10 cellular contexts compared by ENCODE assay signal in genomic region chr6:39451831-39452230, GRCh38.
DNase-seq lines count a peak whose midpoint lies in the region; ATAC-seq, FAIRE-seq and TF ChIP-seq lines count a peak whose summit lies in the region.
"Had no signal": no experiment of that assay in that cellular context is flagged by ENCODE, and none has a peak within 500 bp of the region (broad histone marks: within the 10 kb centered on the region; RNA-seq: fewer than 3 reads in every experiment).

No MANE protein-coding gene starts in this region.

- H3K27me3 ChIP-seq in H9 (ENCODE audit: insufficient read depth, low read length) = no peaks in the 10 kb centered on the region
- no peaks in the 10 kb centered on the region for H3K27me3 ChIP-seq in liver (ENCODE audit: control insufficient read depth in 4 of 4, insufficient read depth in 4 of 4, low read length in 3 of 4)
- no peaks in the 10 kb centered on the region for H3K27me3 ChIP-seq in pancreas
- no peaks in the 10 kb centered on the region for H3K27me3 ChIP-seq in effector memory CD4-positive, alpha-beta T cell (replicated peaks; ENCODE audit: control insufficient read depth, insufficient read depth, low read length, poor library complexity, severe bottlenecking)

- CTCF ChIA-PET in RWPE1 (lab: Yijun Ruan, JAX) = interaction anchor here (0.6 to 0.7 kb wide), 4 partner anchors 26 to 1452 kb away, joined by 3 to 5 read pairs (median 4); no protein-coding TSS in a partner anchor

- H3K4me3 Mint-ChIP-seq in H9 = no peak overlapping the region

- no peak overlapping the region for H2BK120ac ChIP-seq in H9 (ENCODE audit: low read depth, low read length, poor library complexity, severe bottlenecking)

- intact Hi-C loops in pancreas (cut with DNase I) = no loop called here

- no peaks in the 10 kb centered on the region for H4K20me1 ChIP-seq in H9 (ENCODE audit: control insufficient read depth, insufficient read depth, insufficient read length)

- H3K4me1 ChIP-seq in H9 (ENCODE audit: insufficient read depth, low read length) (no peaks in the 10 kb centered on the region), liver (ENCODE audit: control insufficient read depth in 4 of 4, insufficient read depth in 4 of 4, low read length in 3 of 4) (no peaks in the 10 kb centered on the region), pancreas (no peaks in the 10 kb centered on the region)
- no peaks in the 10 kb centered on the region for H3K4me1 ChIP-seq in effector memory CD4-positive, alpha-beta T cell (ENCODE audit: control insufficient read depth, insufficient read depth, low read length, poor library complexity, severe bottlenecking)

- no peak overlapping the region for H3K27ac ChIP-seq in H9 (ENCODE audit: insufficient read length, low read depth, low read length)
- no peak overlapping the region for H3K27ac ChIP-seq in liver (ENCODE audit: low read depth in 1 of 2, low read length in 2 of 2)
- no peak overlapping the region for H3K27ac ChIP-seq in pancreas
- no peak overlapping the region for H3K27ac ChIP-seq in effector memory CD4-positive, alpha-beta T cell (ENCODE audit: insufficient read depth, low read length, poor library complexity, severe bottlenecking)
- no peak overlapping the region for H3K27ac ChIP-seq in RWPE1

- TF ChIP-seq RAD21 in liver (IDR thresholded peaks at IDR 0.05) = no peak

- in situ Hi-C loops in astrocyte of the cerebellum (cut with HindIII; ENCODE audit: low sequenced_read_pairs) = no loop called here

- H3K56ac ChIP-seq in H9 (ENCODE audit: insufficient read length, low read depth, low read length) = no peak overlapping the region

- no peak overlapping the region for H2AFZ ChIP-seq in H9 (ENCODE audit: low read length)

- H3K4me3 ChIP-seq in astrocyte of the cerebellum (ENCODE audit: low read depth, low read length) (no peak overlapping the region), liver (ENCODE audit: low read depth in 1 of 3, low read length in 3 of 3) (no peak overlapping the region), pancreas (no peak overlapping the region)
- H3K4me3 ChIP-seq in effector memory CD4-positive, alpha-beta T cell (ENCODE audit: insufficient read depth, low read depth, low read length, poor library complexity, severe bottlenecking) = no peak overlapping the region

- H3K79me2 ChIP-seq in H9 (ENCODE audit: insufficient read depth, low read length) = no peaks in the 10 kb centered on the region

- H3T11ph ChIP-seq in H9 (ENCODE audit: low read length) = no peak overlapping the region

- H2BK20ac ChIP-seq in H9 (ENCODE audit: low read depth, low read length, poor library complexity, severe bottlenecking) = no peak overlapping the region

- H3K4me1 Mint-ChIP-seq in H9 = peaks cover 5 to 7% of the 10 kb centered on the region in 2 experiments; a peak in 3 of 4 replicates

- H4K5ac ChIP-seq in H9 (ENCODE audit: insufficient read length, low read depth, low read length) = no peak overlapping the region

- peaks cover 5 to 18% (median 7%) of the 10 kb centered on the region in 3 experiments; a peak in 5 of 7 replicates for H3K36me3 Mint-ChIP-seq in H9 (ENCODE audit: insufficient read depth in 1 of 3, low read depth in 3 of 3)

- no peak overlapping the region for H3K14ac ChIP-seq in H9 (ENCODE audit: insufficient read depth, low read length)

- no peak overlapping the region for H2BK12ac ChIP-seq in H9 (ENCODE audit: insufficient read length, low read depth, low read length)

- H3K9me3 ChIP-seq in H9 (ENCODE audit: control insufficient read depth, low read depth, low read length) = no peaks in the 10 kb centered on the region
- H3K9me3 ChIP-seq in liver (ENCODE audit: control insufficient read depth in 4 of 4, low read length in 3 of 4) = peaks cover 0 to 6% (median 0%) of the 10 kb centered on the region in 4 donors
- no peaks in the 10 kb centered on the region for H3K9me3 ChIP-seq in pancreas
- no peaks in the 10 kb centered on the region for H3K9me3 ChIP-seq in effector memory CD4-positive, alpha-beta T cell (ENCODE audit: control insufficient read depth, low read length)

- no peaks in the 10 kb centered on the region for H3K79me1 ChIP-seq in H9 (ENCODE audit: insufficient read depth, low read depth, low read length, poor library complexity, severe bottlenecking)

- TF ChIP-seq CTCF in H9 (conservative IDR thresholded peaks at IDR 0.05) = peak; percentile 82
- peak; percentile 40 for TF ChIP-seq CTCF in astrocyte of the cerebellum (IDR thresholded peaks at IDR 0.05; ENCODE audit: low read depth, low read length, missing control alignments)
- TF ChIP-seq CTCF in liver (IDR thresholded peaks at IDR 0.05; ENCODE audit: low read depth, low read length, missing input control) = peak; percentile 27
- no peak for TF ChIP-seq CTCF in pancreas (IDR thresholded peaks at IDR 0.05)
- TF ChIP-seq CTCF in RWPE1 (conservative IDR thresholded peaks at IDR 0.05; ENCODE audit: low read depth) = no peak

- no peak overlapping the region for H2AK5ac ChIP-seq in H9 (ENCODE audit: insufficient read length, low read length)

- H3K23me2 ChIP-seq in H9 (ENCODE audit: insufficient read length, low read depth, low read length, poor library complexity, severe bottlenecking) = no peaks in the 10 kb centered on the region

- H3K18ac ChIP-seq in H9 (ENCODE audit: insufficient read length, low read depth, low read length) = no peak overlapping the region

- H3K27ac Mint-ChIP-seq in H9 = no peak overlapping the region

- peak; percentile 6 for DNase-seq in EL
- DNase-seq in H9 = peak; percentile 46
- no peak for DNase-seq in astrocyte of the cerebellum (ENCODE audit: low read depth)
- no peak for DNase-seq in pancreas
- DNase-seq in effector memory CD4-positive, alpha-beta T cell = no peak
- DNase-seq in mucosa of gallbladder (ENCODE audit: low spot score) = no peak
- no peak for DNase-seq in RWPE1 (ENCODE audit: low spot score)
- DNase-seq: cortex of kidney, Kasumi-1 had no signal

- H3K9me3 Mint-ChIP-seq in H9 = peaks cover 13 to 17% of the 10 kb centered on the region in 2 experiments

- no peak overlapping the region for H2BK15ac ChIP-seq in H9 (ENCODE audit: low read depth, low read length)

- H2BK5ac ChIP-seq in H9 (ENCODE audit: insufficient read length, low read length) = no peak overlapping the region

- H3K4me2 ChIP-seq in H9 (ENCODE audit: insufficient read depth, insufficient read length, low read length) = no peak overlapping the region

- no peak overlapping the region for H3K23ac ChIP-seq in H9 (ENCODE audit: insufficient read length, low read depth, low read length)

- H3K9ac ChIP-seq in H9 (ENCODE audit: extremely low read depth, insufficient read length, low read length) = no peak overlapping the region
- H3K9ac ChIP-seq in liver (ENCODE audit: low read depth in 1 of 2, low read length in 2 of 2) = no peak overlapping the region

- no peak overlapping the region for H4K91ac ChIP-seq in H9 (ENCODE audit: insufficient read length, low read depth, low read length)

- POLR2A ChIA-PET in RWPE1 (lab: Yijun Ruan, JAX; ENCODE audit: low non-redundant PET) = no interaction called here

- no peak for FAIRE-seq in pancreas (lab: Jason Lieb, UNC)

- no peak overlapping the region for H4K8ac ChIP-seq in H9 (replicated peaks; ENCODE audit: insufficient read length, low read depth, low read length)

- H3K36me3 ChIP-seq in liver (ENCODE audit: control insufficient read depth in 4 of 4, insufficient read depth in 3 of 4, low read depth in 1 of 4, low read length in 3 of 4) = no peaks in the 10 kb centered on the region
- H3K36me3 ChIP-seq in pancreas = no peaks in the 10 kb centered on the region
- no peaks in the 10 kb centered on the region for H3K36me3 ChIP-seq in effector memory CD4-positive, alpha-beta T cell (ENCODE audit: control insufficient read depth, insufficient read depth, low read length)

- WGBS in H9 (ENCODE audit: extremely low coverage, insufficient read length, low lambda C conversion rate) = no CpG with 5 or more reads among the region's 2 CpGs
- WGBS in liver = 89% methylated on average over 2 of the region's 2 CpGs
- 82 to 85% methylated on average over 2 of the region's 2 CpGs for WGBS in pancreas, 2 donors

- H3K27me3 Mint-ChIP-seq in H9 (ENCODE audit: low read depth) = no peaks in the 10 kb centered on the region

- ATAC-seq in pancreas = no peak

- no peak overlapping the region for H3K4ac ChIP-seq in H9 (ENCODE audit: low read depth, low read length)

TF ChIP-seq in liver, 16 proteins besides CTCF, POLR2A, EP300 and RAD21 (continues in another document):
- TF ChIP-seq MAX (IDR thresholded peaks at IDR 0.05) (no peak), YY1 (IDR thresholded peaks at IDR 0.05) (no peak), TAF1 (conservative IDR thresholded peaks at IDR 0.05) (no peak), HNF4G (IDR thresholded peaks at IDR 0.05) (no peak), SP1 (IDR thresholded peaks at IDR 0.05) (no peak), FOXA2 (IDR thresholded peaks at IDR 0.05) (no peak), RXRA (IDR thresholded peaks at IDR 0.05) (no peak), HNF4A (conservative IDR thresholded peaks at IDR 0.05) (no peak), EGR1 (IDR thresholded peaks at IDR 0.05; ENCODE audit: low read depth in 2 of 2) (no peak), ATF3 (IDR thresholded peaks at IDR 0.05) (no peak), GABPA (IDR thresholded peaks at IDR 0.05 in 1 of 2, conservative IDR thresholded peaks at IDR 0.05 in 1 of 2) (no peak), JUND (IDR thresholded peaks at IDR 0.05) (no peak), NR2F2 (IDR thresholded peaks at IDR 0.05) (no peak), FOXA1 (IDR thresholded peaks at IDR 0.05) (no peak)
- TF ChIP-seq, protein P1, sequence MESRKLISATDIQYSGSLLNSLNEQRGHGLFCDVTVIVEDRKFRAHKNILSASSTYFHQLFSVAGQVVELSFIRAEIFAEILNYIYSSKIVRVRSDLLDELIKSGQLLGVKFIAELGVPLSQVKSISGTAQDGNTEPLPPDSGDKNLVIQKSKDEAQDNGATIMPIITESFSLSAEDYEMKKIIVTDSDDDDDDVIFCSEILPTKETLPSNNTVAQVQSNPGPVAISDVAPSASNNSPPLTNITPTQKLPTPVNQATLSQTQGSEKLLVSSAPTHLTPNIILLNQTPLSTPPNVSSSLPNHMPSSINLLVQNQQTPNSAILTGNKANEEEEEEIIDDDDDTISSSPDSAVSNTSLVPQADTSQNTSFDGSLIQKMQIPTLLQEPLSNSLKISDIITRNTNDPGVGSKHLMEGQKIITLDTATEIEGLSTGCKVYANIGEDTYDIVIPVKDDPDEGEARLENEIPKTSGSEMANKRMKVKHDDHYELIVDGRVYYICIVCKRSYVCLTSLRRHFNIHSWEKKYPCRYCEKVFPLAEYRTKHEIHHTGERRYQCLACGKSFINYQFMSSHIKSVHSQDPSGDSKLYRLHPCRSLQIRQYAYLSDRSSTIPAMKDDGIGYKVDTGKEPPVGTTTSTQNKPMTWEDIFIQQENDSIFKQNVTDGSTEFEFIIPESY (IDR thresholded peaks at IDR 0.05) = no peak

Comparison
In these comparisons a context has a peak if more than half of its experiments do, and no peak if none do; other contexts are left out.
1. DNase-seq: peak in EL (single experiment) and H9 (single experiment); none in astrocyte of the cerebellum (single experiment), pancreas (0 of 6), effector memory CD4-positive, alpha-beta T cell (0 of 3), mucosa of gallbladder (single experiment) and RWPE1 (single experiment).
2. CTCF ChIP-seq: peak in H9 (single experiment), astrocyte of the cerebellum (single experiment) and liver (single experiment); none in pancreas (0 of 4) and RWPE1 (single experiment).